Comparison of ENCODE assay signal across 21 cellular contexts in the genomic region with DNA sequence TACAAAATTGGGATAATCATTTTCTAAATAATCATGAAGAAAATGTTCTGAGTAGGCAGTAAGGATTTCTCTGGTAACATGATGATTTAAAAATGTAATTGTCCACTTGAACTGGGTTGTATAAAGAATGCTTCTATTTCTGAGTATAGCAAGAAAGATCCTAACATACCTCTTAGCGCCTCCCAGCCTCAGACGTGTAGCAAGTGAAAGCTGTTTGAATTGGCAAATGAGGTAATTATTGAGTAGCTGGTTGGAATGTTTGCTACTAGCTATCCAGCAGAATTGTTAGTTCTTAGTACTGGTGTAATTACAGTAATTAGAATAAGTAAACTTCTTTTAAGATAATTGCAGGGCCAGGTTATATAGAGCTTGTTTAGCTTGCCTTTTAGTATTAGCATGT. TPM values are rescaled to one million over a fixed set of nuclear protein-coding genes. Genes with fewer than 3 reads are reported as not detected.
A peak's percentile ranks its signal among the peaks of the same experiment; 100 is the strongest.
DNase-seq lines count a peak whose midpoint lies in the region; ATAC-seq and TF ChIP-seq lines count a peak whose summit lies in the region.
"Had no signal": no experiment of that assay in that cellular context is flagged by ENCODE, and none has a peak within 500 bp of the region (broad histone marks: within the 10 kb centered on the region; RNA-seq: fewer than 3 reads in every experiment).

No MANE protein-coding gene starts in this region.

- no peak overlapping the region for H4K8ac ChIP-seq in mesendoderm (ENCODE audit: low read depth, low read length)

- no peak overlapping the region for H3K9ac ChIP-seq in mesendoderm (ENCODE audit: low read length)

- no peak overlapping the region for H2BK15ac ChIP-seq in mesendoderm (replicated peaks; ENCODE audit: low read depth)

- no peaks in the 10 kb centered on the region for H3K4me1 ChIP-seq in mesendoderm (ENCODE audit: control insufficient read depth, low read depth, low read length)
- no peaks in the 10 kb centered on the region for H3K4me1 ChIP-seq in foreskin keratinocyte
- H3K4me1 ChIP-seq: prostate gland, testis had no signal

- no peak overlapping the region for H3K18ac ChIP-seq in mesendoderm (ENCODE audit: low read length)

- no peak overlapping the region for H4K5ac ChIP-seq in mesendoderm (ENCODE audit: low read length)

- H2BK5ac ChIP-seq in mesendoderm (ENCODE audit: low read length) = no peak overlapping the region

- no peak overlapping the region for H2BK120ac ChIP-seq in mesendoderm (ENCODE audit: low read depth, low read length)

- H3K4me2 ChIP-seq in mesendoderm (ENCODE audit: low read length) = no peak overlapping the region

- peaks cover 2% of the 10 kb centered on the region for H3K36me3 ChIP-seq in mesendoderm (ENCODE audit: control insufficient read depth, insufficient read depth, low read length)
- H3K36me3 ChIP-seq: prostate gland had no signal

- H3K4ac ChIP-seq in mesendoderm (ENCODE audit: low read depth, low read length) = no peak overlapping the region

- peaks cover 15% of the 10 kb centered on the region for H3K79me2 ChIP-seq in mesendoderm (ENCODE audit: control insufficient read depth, insufficient read depth, low read length)

- H3K27ac ChIP-seq in mesendoderm (ENCODE audit: low read depth, low read length) = no peak overlapping the region
- no peak overlapping the region for H3K27ac ChIP-seq in foreskin keratinocyte
- H3K27ac ChIP-seq: gastrocnemius medialis, prostate gland, testis had no signal

- TF ChIP-seq CTCF in foreskin keratinocyte (conservative IDR thresholded peaks at IDR 0.05) (no peak), GM10266 (IDR thresholded peaks at IDR 0.05; ENCODE audit: control insufficient read depth, insufficient read depth, low read depth, missing control alignments) (no peak)

- WGBS in mesendoderm (ENCODE audit: extremely low coverage, insufficient coverage, low lambda C conversion rate) = no CpG with 5 or more reads among the region's 2 CpGs

- DNase-seq in COR-L47 (lab: John Stamatoyannopoulos, UW) = peak; percentile 59
- DNase-seq in NCI-H1436 (lab: John Stamatoyannopoulos, UW) = peak; percentile 44
- peak; percentile 69 for DNase-seq in NCI-H748 (lab: John Stamatoyannopoulos, UW; ENCODE audit: unreplicated experiment)
- peak; percentile 37 for DNase-seq in mesendoderm
- no peak for DNase-seq in foreskin keratinocyte
- DNase-seq in OCI-M2 (lab: John Stamatoyannopoulos, UW; ENCODE audit: unreplicated experiment) = no peak
- no peak for DNase-seq in GM10266 (ENCODE audit: extremely low spot score)
- DNase-seq: activated naive CD4-positive, alpha-beta T cell treated with anti-CD3 and anti-CD28 coated beads, Interleukin-2, amount 10 ng/mL, durations not matched to agents 7 days and 5 days; activated T-cell treated with anti-CD3 and anti-CD28 coated beads, Interleukin-2, amount 50 U/mL, for 48 hours; effector CD4-positive, alpha-beta T cell; gastrocnemius medialis; GOT3; Kasumi-1; NCI-H1092 treated with DMSO at 0.1 percent for 48 hours; stimulated activated CD4-positive, alpha-beta T cell treated with anti-CD3 and anti-CD28 coated beads, Interleukin-2, amount 100 ng/mL, for 24 hours; stimulated activated naive B cell treated with anti-CD40 and anti-IgM and Interleukin-4, amounts not matched to agents 10 μg/mL and 1 μg/mL and 100 μg/mL, for 72 hours; testis had no signal

- ATAC-seq in foreskin keratinocyte (no peak), HG03457 (IDR thresholded peaks at IDR 0.05; ENCODE audit: unreplicated experiment) (no peak)
- ATAC-seq: esophagus mucosa; gastrocnemius medialis; GM12878; stimulated activated naive B cell treated with anti-CD40 and anti-IgM and Interleukin-4, amounts not matched to agents 10 μg/mL and 1 μg/mL and 100 μg/mL, for 72 hours had no signal

- no peak overlapping the region for H3K23ac ChIP-seq in mesendoderm (ENCODE audit: low read length)

- H3K27me3 ChIP-seq in mesendoderm (ENCODE audit: insufficient read depth, low read length, poor library complexity) = no peaks in the 10 kb centered on the region
- no peaks in the 10 kb centered on the region for H3K27me3 ChIP-seq in foreskin keratinocyte
- H3K27me3 ChIP-seq: gastrocnemius medialis, testis had no signal

- no peak overlapping the region for H3K4me3 ChIP-seq in mesendoderm (ENCODE audit: low read length)
- H3K4me3 ChIP-seq: gastrocnemius medialis, GM12878, prostate gland, testis had no signal

- no peak overlapping the region for H2AK5ac ChIP-seq in mesendoderm (ENCODE audit: low read length)

- H3K56ac ChIP-seq in mesendoderm (ENCODE audit: low read length) = no peak overlapping the region

- H3K79me1 ChIP-seq in mesendoderm (ENCODE audit: low read length) = peaks cover 7% of the 10 kb centered on the region

RNA-seq across cellular contexts. Expression of a gene that starts 47.9 kb away (rescaled TPM):
- polyA plus RNA-seq in mesendoderm (2013, experiment 1 of 2) = 174 TPM
- 173 TPM for polyA plus RNA-seq in mesendoderm (2013, experiment 2 of 2)
- 229 and 253 TPM in 2 replicates for total RNA-seq in foreskin keratinocyte
- 111 and 136 TPM in 2 replicates for polyA plus RNA-seq in foreskin keratinocyte

Comparison
In these comparisons a context has a peak if more than half of its experiments do, and no peak if none do; other contexts are left out.
1. DNase-seq: peak in COR-L47 (single experiment), NCI-H1436 (single experiment), NCI-H748 (single experiment) and mesendoderm (single experiment); none in foreskin keratinocyte (0 of 2), OCI-M2 (single experiment) and GM10266 (single experiment).